In genomic region chr16:86075488-86075785, GRCh38 we compare ENCODE assay signal across 21 cellular contexts.
"Had no signal": no experiment of that assay in that cellular context is flagged by ENCODE, and none has a peak within 500 bp of the region (broad histone marks: within the 10 kb centered on the region; RNA-seq: fewer than 3 reads in every experiment).

No MANE protein-coding gene starts in this region.

- H3K4me1 Mint-ChIP-seq: activated CD4-positive, alpha-beta T cell treated with anti-CD3 and anti-CD28 coated beads, Interleukin-2, amount 10 ng/mL, durations not matched to agents 24 days and 14 days had no signal

- H3K9me3 Mint-ChIP-seq: activated CD4-positive, alpha-beta T cell treated with anti-CD3 and anti-CD28 coated beads, Interleukin-2, amount 10 ng/mL, durations not matched to agents 24 days and 14 days; activated naive CD4-positive, alpha-beta T cell treated with anti-CD3 and anti-CD28 coated beads, Interleukin-2, amount 50 U/mL, for 72 hours; effector memory CD8-positive, alpha-beta T cell; mesothelial cell of epicardium; neural crest cell had no signal

- H3K4me3 Mint-ChIP-seq: activated CD4-positive, alpha-beta T cell treated with anti-CD3 and anti-CD28 coated beads, Interleukin-2, amount 10 ng/mL, durations not matched to agents 24 days and 14 days; activated CD8-positive, alpha-beta T cell treated with anti-CD3 and anti-CD28 coated beads, Interleukin-2, amount 10 ng/mL, durations not matched to agents 7 days and 5 days; effector memory CD8-positive, alpha-beta T cell; mesothelial cell of epicardium; neural crest cell had no signal

- H3K9me3 ChIP-seq: gastrocnemius medialis, heart left ventricle, left lung, vagina had no signal

- ATAC-seq: activated CD8-positive, alpha-beta T cell treated with anti-CD3 and anti-CD28 coated beads, Interleukin-2, amount 10 ng/mL, durations not matched to agents 7 days and 5 days; activated naive CD4-positive, alpha-beta T cell treated with anti-CD3 and anti-CD28 coated beads, Interleukin-2, amount 50 U/mL, for 72 hours; effector memory CD8-positive, alpha-beta T cell; gastrocnemius medialis; heart left ventricle; sciatic nerve had no signal

- H3K4me3 ChIP-seq: gastrocnemius medialis, heart left ventricle, left lung, vagina had no signal

- H3K4me1 ChIP-seq: gastrocnemius medialis, heart left ventricle, vagina had no signal

- H3K27me3 ChIP-seq: vagina had no signal

- FAIRE-seq: keratinocyte had no signal

- H3K36me3 Mint-ChIP-seq: activated naive CD4-positive, alpha-beta T cell treated with anti-CD3 and anti-CD28 coated beads, Interleukin-2, amount 50 U/mL, for 72 hours; mesothelial cell of epicardium had no signal

- H3K27ac ChIP-seq: gastrocnemius medialis, heart left ventricle, vagina had no signal

- H3K36me3 ChIP-seq: gastrocnemius medialis, heart left ventricle, left lung, vagina had no signal

- DNase-seq: activated CD4-positive, alpha-beta T cell treated with anti-CD3 and anti-CD28 coated beads, Interleukin-2, amount 10 ng/mL, durations not matched to agents 24 days and 14 days; activated CD4-positive, CD25-positive, alpha-beta regulatory T cell; activated CD8-positive, alpha-beta memory T cell treated with anti-CD3 and anti-CD28 coated beads, Interleukin-2, amount 50 U/mL, for 4 hours; activated CD8-positive, alpha-beta T cell treated with anti-CD3 and anti-CD28 coated beads, Interleukin-2, amount 10 ng/mL, durations not matched to agents 7 days and 5 days; activated effector memory CD4-positive, alpha-beta T cell treated with anti-CD3 and anti-CD28 coated beads, Interleukin-2, amount 50 U/mL, for 16 hours; activated T-cell treated with anti-CD3 and anti-CD28 coated beads, Interleukin-2, amount 50 U/mL, for 48 hours; amygdala; cerebellar nuclear complex; effector memory CD8-positive, alpha-beta T cell; gastrocnemius medialis; heart left ventricle; stimulated activated CD4-positive, alpha-beta T cell treated with anti-CD3 and anti-CD28 coated beads, Interleukin-12 subunit alpha, Interleukin-12 subunit beta, amount 100 ng/mL, for 4 hours; stimulated activated CD4-positive, alpha-beta T cell treated with anti-CD3 and anti-CD28 coated beads, Interleukin-2, amount 100 ng/mL, for 24 hours; SW 1271 had no signal

- H3K27ac Mint-ChIP-seq: activated CD4-positive, alpha-beta T cell treated with anti-CD3 and anti-CD28 coated beads, Interleukin-2, amount 10 ng/mL, durations not matched to agents 24 days and 14 days; activated CD8-positive, alpha-beta T cell treated with anti-CD3 and anti-CD28 coated beads, Interleukin-2, amount 10 ng/mL, durations not matched to agents 7 days and 5 days; activated naive CD4-positive, alpha-beta T cell treated with anti-CD3 and anti-CD28 coated beads, Interleukin-2, amount 50 U/mL, for 72 hours; effector memory CD8-positive, alpha-beta T cell; mesothelial cell of epicardium had no signal
